Comparison of ENCODE assay signal across 16 cellular contexts in genomic region chr15:37425541-37425940, GRCh38.
"Had no signal": no experiment of that assay in that cellular context is flagged by ENCODE, and none has a peak within 500 bp of the region (broad histone marks: within the 10 kb centered on the region; RNA-seq: fewer than 3 reads in every experiment).

No MANE protein-coding gene starts in this region.

- H3K9me3 Mint-ChIP-seq: activated CD4-positive, alpha-beta T cell treated with anti-CD3 and anti-CD28 coated beads, Interleukin-2, amount 10 ng/mL, durations not matched to agents 24 days and 14 days; activated naive CD8-positive, alpha-beta T cell treated with anti-CD3 and anti-CD28 coated beads for 36 hours; stimulated activated naive B cell treated with anti-CD40 and anti-IgM and Interleukin-4, amounts not matched to agents 10 μg/mL and 1 μg/mL and 100 μg/mL, for 72 hours had no signal

- H3K27me3 ChIP-seq: cardiac muscle cell, thyroid gland had no signal

- DNase-seq: activated CD4-positive, alpha-beta T cell treated with anti-CD3 and anti-CD28 coated beads, Interleukin-2, amount 10 ng/mL, durations not matched to agents 24 days and 14 days; activated CD4-positive, CD25-positive, alpha-beta regulatory T cell; activated CD8-positive, alpha-beta memory T cell treated with anti-CD3 and anti-CD28 coated beads for 24 hours; activated naive CD8-positive, alpha-beta T cell treated with anti-CD3 and anti-CD28 coated beads for 36 hours; immature natural killer cell; nephron progenitor cell; occipital lobe; right cardiac atrium; stimulated activated CD4-positive, alpha-beta T cell treated with anti-CD3 and anti-CD28 coated beads, Interleukin-15, amount 100 ng/mL, for 24 hours; stimulated activated CD4-positive, alpha-beta T cell treated with anti-CD3 and anti-CD28 coated beads, Interleukin-4, amount 100 ng/mL, for 1 hour; stimulated activated naive B cell treated with anti-CD40 and anti-IgM and Interleukin-4, amounts not matched to agents 10 μg/mL and 1 μg/mL and 100 μg/mL, for 72 hours; thyroid gland had no signal

- H3K9me3 ChIP-seq: thyroid gland had no signal

- H3K4me1 ChIP-seq: thyroid gland had no signal

- H3K4me3 ChIP-seq: cardiac muscle cell, skin epidermis, thyroid gland had no signal

- H3K4me1 Mint-ChIP-seq: activated CD4-positive, alpha-beta T cell treated with anti-CD3 and anti-CD28 coated beads, Interleukin-2, amount 10 ng/mL, durations not matched to agents 24 days and 14 days; activated naive CD8-positive, alpha-beta T cell treated with anti-CD3 and anti-CD28 coated beads for 36 hours; immature natural killer cell; nephron progenitor cell; stimulated activated naive B cell treated with anti-CD40 and anti-IgM and Interleukin-4, amounts not matched to agents 10 μg/mL and 1 μg/mL and 100 μg/mL, for 72 hours had no signal

- H3K4me3 Mint-ChIP-seq: activated CD4-positive, alpha-beta T cell treated with anti-CD3 and anti-CD28 coated beads, Interleukin-2, amount 10 ng/mL, durations not matched to agents 24 days and 14 days; activated naive CD8-positive, alpha-beta T cell treated with anti-CD3 and anti-CD28 coated beads for 36 hours; immature natural killer cell; nephron progenitor cell; stimulated activated naive B cell treated with anti-CD40 and anti-IgM and Interleukin-4, amounts not matched to agents 10 μg/mL and 1 μg/mL and 100 μg/mL, for 72 hours; T-helper 2 cell treated with Interferon-gamma antibody and Interleukin-4, amounts not matched to agents 5 μg/mL and 100 μg/mL, for 36 hours had no signal

- H3K36me3 Mint-ChIP-seq: activated naive CD8-positive, alpha-beta T cell treated with anti-CD3 and anti-CD28 coated beads for 36 hours; immature natural killer cell; stimulated activated naive B cell treated with anti-CD40 and anti-IgM and Interleukin-4, amounts not matched to agents 10 μg/mL and 1 μg/mL and 100 μg/mL, for 72 hours had no signal

- H3K27ac Mint-ChIP-seq: activated CD4-positive, alpha-beta T cell treated with anti-CD3 and anti-CD28 coated beads, Interleukin-2, amount 10 ng/mL, durations not matched to agents 24 days and 14 days; activated naive CD8-positive, alpha-beta T cell treated with anti-CD3 and anti-CD28 coated beads for 36 hours; immature natural killer cell; nephron progenitor cell; progenitor cell of endocrine pancreas; stimulated activated naive B cell treated with anti-CD40 and anti-IgM and Interleukin-4, amounts not matched to agents 10 μg/mL and 1 μg/mL and 100 μg/mL, for 72 hours; T-helper 2 cell treated with Interferon-gamma antibody and Interleukin-4, amounts not matched to agents 5 μg/mL and 100 μg/mL, for 36 hours had no signal

- H3K27ac ChIP-seq: cardiac muscle cell, skin epidermis, thyroid gland had no signal

- H3K27me3 Mint-ChIP-seq: activated CD4-positive, alpha-beta T cell treated with anti-CD3 and anti-CD28 coated beads, Interleukin-2, amount 10 ng/mL, durations not matched to agents 24 days and 14 days; progenitor cell of endocrine pancreas; stimulated activated naive B cell treated with anti-CD40 and anti-IgM and Interleukin-4, amounts not matched to agents 10 μg/mL and 1 μg/mL and 100 μg/mL, for 72 hours had no signal

- H3K36me3 ChIP-seq: cardiac muscle cell, thyroid gland had no signal

- ATAC-seq: right cardiac atrium; stimulated activated naive B cell treated with anti-CD40 and anti-IgM and Interleukin-4, amounts not matched to agents 10 μg/mL and 1 μg/mL and 100 μg/mL, for 72 hours had no signal
